In the genomic region with DNA sequence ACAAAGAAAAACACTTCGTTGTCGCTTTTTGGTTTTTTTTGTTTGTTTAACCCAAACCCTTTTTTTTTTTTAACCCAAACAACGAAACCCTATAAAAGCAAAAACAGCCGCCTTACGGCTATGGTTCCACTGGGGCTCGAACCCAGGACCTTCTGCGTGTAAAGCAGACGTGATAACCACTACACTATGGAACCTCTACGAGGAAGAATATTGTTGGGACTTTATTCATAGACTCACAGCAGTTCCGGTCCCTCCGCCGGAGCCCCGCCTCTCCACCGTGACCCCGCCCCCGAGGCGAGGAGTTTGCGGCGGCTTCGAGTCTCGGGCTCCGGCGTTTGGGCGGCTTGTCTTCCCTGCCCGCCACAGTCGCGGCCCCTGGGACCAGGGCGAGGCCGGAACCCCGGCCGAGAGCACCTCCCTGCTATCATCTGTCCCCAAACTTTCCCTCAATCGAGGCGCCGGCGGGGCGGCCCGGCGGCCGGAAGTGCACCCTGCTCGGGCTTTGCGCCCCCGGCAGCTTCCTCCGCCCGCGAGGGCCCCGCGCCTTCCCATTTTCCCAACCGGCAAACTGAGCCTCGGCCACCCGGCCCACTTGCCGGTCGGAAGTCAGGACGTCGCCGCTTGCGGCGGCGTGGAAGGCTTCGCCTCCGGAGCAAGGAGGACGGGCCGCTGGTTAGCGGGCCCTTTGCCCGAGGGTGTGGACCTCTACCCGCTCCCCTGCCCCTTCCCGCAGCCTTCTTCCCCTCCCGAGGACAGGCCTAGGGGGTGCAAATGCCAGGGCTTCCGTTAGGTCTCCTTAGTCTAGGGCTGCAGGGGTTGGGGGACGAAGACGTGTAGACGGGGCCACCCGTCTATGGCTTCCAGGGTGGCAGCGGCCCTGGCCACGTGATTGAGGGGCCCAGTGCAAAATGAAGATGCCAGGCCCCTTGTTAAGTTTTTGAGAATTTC, we compare ENCODE assay signal across 8 cellular contexts. TPM values are rescaled to one million over a fixed set of nuclear protein-coding genes. Genes with fewer than 3 reads are reported as not detected.
DNase-seq lines count a peak whose midpoint lies in the region; ATAC-seq and TF ChIP-seq lines count a peak whose summit lies in the region.

No MANE protein-coding gene starts in this region.

- no peaks in the 10 kb centered on the region for H4K20me1 ChIP-seq in SU-DHL-6 (ENCODE audit: low read depth, low read length)

- no peaks in the 10 kb centered on the region for H3K36me3 ChIP-seq in GM06990 (ENCODE audit: control insufficient read depth, insufficient read depth, low read length)
- no peaks in the 10 kb centered on the region for H3K36me3 ChIP-seq in HAP-1 (replicated peaks)
- no peaks in the 10 kb centered on the region for H3K36me3 ChIP-seq in SU-DHL-6 (ENCODE audit: low read length)
- H3K36me3 ChIP-seq in heart left ventricle: no peaks in the 10 kb centered on the region
- no peaks in the 10 kb centered on the region for H3K36me3 ChIP-seq in upper lobe of left lung

- WGBS in heart left ventricle, 4 donors: 1 to 23% (median 9%) methylated on average over 45 to 74 of the region's 74 CpGs
- WGBS in upper lobe of left lung, 2 donors: 0 to 24% methylated on average over 9 to 72 of the region's 74 CpGs

- peak; percentile 90 for DNase-seq in GM06990 (ENCODE audit: extremely low read depth, insufficient read length)
- peak; percentile 72 to 88 for DNase-seq in HAP-1 (ENCODE audit: low spot score in 2 of 2)
- DNase-seq in M059J (ENCODE audit: low read depth): peak; percentile 64
- DNase-seq in activated naive CD8-positive, alpha-beta T cell treated with anti-CD3 and anti-CD28 coated beads, Interleukin-2, amount 50 U/mL, for 24 hours: peak; percentile 71
- peak; percentile 74 to 89 (median 78) for DNase-seq in heart left ventricle
- peak; percentile 46 to 94 (median 66) for DNase-seq in posterior cingulate gyrus
- DNase-seq in upper lobe of left lung: peak; percentile 65 to 95

- no peaks in the 10 kb centered on the region for H3F3A ChIP-seq in SU-DHL-6 (ENCODE audit: insufficient read depth)

- H3K9me2 ChIP-seq in SU-DHL-6 (replicated peaks; ENCODE audit: insufficient read depth, low read length): no peaks in the 10 kb centered on the region

- H3K4me1 Mint-ChIP-seq in activated naive CD8-positive, alpha-beta T cell treated with anti-CD3 and anti-CD28 coated beads, Interleukin-2, amount 50 U/mL, for 24 hours: peaks cover 10% of the 10 kb centered on the region

- H3K9ac ChIP-seq in SU-DHL-6 (ENCODE audit: low read length): peak overlapping the region; percentile 64

- TF ChIP-seq EP300 in upper lobe of left lung (IDR thresholded peaks at IDR 0.05): no peak

- peak overlapping the region; percentile 73 for H3K4me2 ChIP-seq in SU-DHL-6 (ENCODE audit: low read depth, low read length, poor library complexity, severe bottlenecking)

- no peaks in the 10 kb centered on the region for H3K9me3 Mint-ChIP-seq in activated naive CD8-positive, alpha-beta T cell treated with anti-CD3 and anti-CD28 coated beads, Interleukin-2, amount 50 U/mL, for 24 hours

- peak overlapping the region; percentile 71 for H3K4me3 Mint-ChIP-seq in activated naive CD8-positive, alpha-beta T cell treated with anti-CD3 and anti-CD28 coated beads, Interleukin-2, amount 50 U/mL, for 24 hours

- H2AFZ ChIP-seq in SU-DHL-6 (ENCODE audit: low read depth, low read length, severe bottlenecking): peak overlapping the region; percentile 96

- H3K27me3 ChIP-seq in GM06990 (replicated peaks; ENCODE audit: control insufficient read depth, insufficient read depth, low read length) (no peaks in the 10 kb centered on the region), HAP-1 (ENCODE audit: low read depth) (no peaks in the 10 kb centered on the region), SU-DHL-6 (ENCODE audit: low read length) (no peaks in the 10 kb centered on the region), heart left ventricle (peaks cover 0 to 4% (median 0%) of the 10 kb centered on the region in 9 donors), upper lobe of left lung (no peaks in the 10 kb centered on the region)

- H3K27me3 Mint-ChIP-seq in activated naive CD8-positive, alpha-beta T cell treated with anti-CD3 and anti-CD28 coated beads, Interleukin-2, amount 50 U/mL, for 24 hours: no peaks in the 10 kb centered on the region

- H3K4me1 ChIP-seq in HAP-1 (peaks cover 18% of the 10 kb centered on the region), heart left ventricle (no peaks in the 10 kb centered on the region), upper lobe of left lung (peaks cover 0 to 4% (median 1%) of the 10 kb centered on the region in 4 donors)

- H3K27ac Mint-ChIP-seq in activated naive CD8-positive, alpha-beta T cell treated with anti-CD3 and anti-CD28 coated beads, Interleukin-2, amount 50 U/mL, for 24 hours: peak overlapping the region; percentile 78

- no peaks in the 10 kb centered on the region for H3K36me3 Mint-ChIP-seq in activated naive CD8-positive, alpha-beta T cell treated with anti-CD3 and anti-CD28 coated beads, Interleukin-2, amount 50 U/mL, for 24 hours (ENCODE audit: low read depth)

- TF ChIP-seq CTCF in GM06990 (IDR thresholded peaks at IDR 0.05; ENCODE audit: insufficient read depth, low read length, poor library complexity, severe bottlenecking) (no peak), SU-DHL-6 (IDR thresholded peaks at IDR 0.05; ENCODE audit: insufficient read depth, low read length, poor library complexity, severe bottlenecking) (no peak), heart left ventricle (IDR thresholded peaks at IDR 0.05) (no peak), upper lobe of left lung (IDR thresholded peaks at IDR 0.05) (no peak)

- H3K4me3 ChIP-seq in GM06990 (replicated peaks; ENCODE audit: low read depth, low read length) (peak overlapping the region; percentile 60), HAP-1 (peak overlapping the region; percentile 94), SU-DHL-6 (ENCODE audit: insufficient read depth, low read length, poor library complexity, severe bottlenecking) (peak overlapping the region; percentile 52), heart left ventricle (peak overlapping the region; percentile 36 to 93 (median 69)), upper lobe of left lung (peak overlapping the region; percentile 38 to 62 (median 60))

- H3K9me3 ChIP-seq in HAP-1 (no peaks in the 10 kb centered on the region), SU-DHL-6 (ENCODE audit: insufficient read depth, low read length) (no peaks in the 10 kb centered on the region), heart left ventricle (no peaks in the 10 kb centered on the region), upper lobe of left lung (no peaks in the 10 kb centered on the region)

- in situ Hi-C loops in HAP-1 (cut with MboI; ENCODE audit: low sequenced_read_pairs): loop anchor here (10.0 to 25.0 kb wide), 2 partner anchors 250 to 662 kb away; partner anchors contain the start of genes CDKL5 and PDHA1

- TF ChIP-seq POLR2A in heart left ventricle (IDR thresholded peaks at IDR 0.05): peak in 1 of 2 donors; percentile 34
- TF ChIP-seq POLR2A in upper lobe of left lung (IDR thresholded peaks at IDR 0.05): peak in 1 of 4 donors; percentile 71

- H3K79me2 ChIP-seq in SU-DHL-6 (ENCODE audit: insufficient read depth, low read length): no peaks in the 10 kb centered on the region

- intact Hi-C loops in heart left ventricle (cut with DNase I): loop anchor here (2.0 to 10.0 kb wide), 6 partner anchors 200 to 250 kb away; partner anchors contain the start of gene CDKL5 (in 6 of the 10)
- intact Hi-C loops in posterior cingulate gyrus (cut with DNase I): no loop called here

- H3K27ac ChIP-seq in SU-DHL-6 (ENCODE audit: low read depth, low read length) (peak overlapping the region; percentile 56; the same call in 1 of the 2 replicates), heart left ventricle (peak overlapping the region in 11 of 12 donors; percentile 76 to 92 (median 85)), upper lobe of left lung (peak overlapping the region; percentile 89 to 97 (median 92))

- peak; percentile 86 for ATAC-seq in activated naive CD8-positive, alpha-beta T cell treated with anti-CD3 and anti-CD28 coated beads, Interleukin-2, amount 50 U/mL, for 24 hours
- ATAC-seq in heart left ventricle (peak; percentile 92 to 96 (median 93)), upper lobe of left lung (ENCODE audit: low FRiP score in 2 of 2) (peak; percentile 93 to 96)

RNA-seq across cellular contexts. Expression of gene RS1, which starts 3.2 kb away (rescaled TPM):
- total RNA-seq in M059J (2014; rRNA removed; shearing (Covaris generic)): not detected in 2 replicates
- total RNA-seq in heart left ventricle: not detected
- not detected for polyA plus RNA-seq in heart left ventricle
- total RNA-seq in upper lobe of left lung: 1 to 10 TPM; 1.0 to 6.7 (median 4.9) TPM

RNA-seq across cellular contexts. Expression of gene PPEF1, which starts 32.4 kb away (rescaled TPM):
- not detected in 2 replicates for total RNA-seq in M059J (2014; rRNA removed; shearing (Covaris generic))
- under 1 TPM in 5 of 9 donors, not detected in 4; 0.23 to 0.82 (median 0.71) TPM for total RNA-seq in heart left ventricle
- under 1 TPM; 0.11 to 0.17 TPM for polyA plus RNA-seq in heart left ventricle
- 1 to 10 TPM in 1 of 6 donors, under 1 TPM in 3, not detected in 2; 0.20 to 6.7 (median 0.36) TPM for total RNA-seq in upper lobe of left lung

Comparison
In these comparisons a context has a peak if more than half of its experiments do, and no peak if none do; other contexts are left out.
1. Peak in every context shown above with its lines: DNase-seq, ATAC-seq, H3K4me3 ChIP-seq and H3K27ac ChIP-seq.